Comparison of ENCODE assay signal across 8 cellular contexts in genomic region chr9:133346021-133346713, GRCh38. TPM values are rescaled to one million over a fixed set of nuclear protein-coding genes. Genes with fewer than 3 reads are reported as not detected.
DNase-seq lines count a peak whose midpoint lies in the region; ATAC-seq and TF ChIP-seq lines count a peak whose summit lies in the region.

No MANE protein-coding gene starts in this region.

- no peaks in the 10 kb centered on the region for H4K20me1 ChIP-seq in neural cell (ENCODE audit: insufficient read depth)

- H3K4me2 ChIP-seq in neural cell (ENCODE audit: low read length), result peak overlapping the region; percentile 80

- no peaks in the 10 kb centered on the region for H3K9me2 ChIP-seq in neural cell (ENCODE audit: insufficient read depth, low read length)

- DNase-seq in CD14-positive monocyte (ENCODE audit: low spot score), result no peak
- no peak for DNase-seq in LNCaP clone FGC (ENCODE audit: low read depth)
- no peak for DNase-seq in GM03348 (ENCODE audit: low spot score)

- no peak for TF ChIP-seq RAD21 in neural cell (conservative IDR thresholded peaks at IDR 0.05)

- H3K36me3 Mint-ChIP-seq in CD14-positive monocyte, result peaks cover 58 to 70% of the 10 kb centered on the region in 2 donors
- H3K36me3 Mint-ChIP-seq in dendritic cell treated with granulocyte-macrophage colony-stimulating factor and Interleukin-4, amounts not matched to agents 40 ng/mL and 50 ng/mL, for 4 days (ENCODE audit: low read depth), result peaks cover 98% of the 10 kb centered on the region

- H3K4me3 ChIP-seq in LNCaP clone FGC (ENCODE audit: low read depth, low read length) (peak overlapping the region; percentile 97), neural cell (ENCODE audit: low read length) (peak overlapping the region; percentile 94)

- no peaks in the 10 kb centered on the region for H3K9me3 ChIP-seq in neural cell (ENCODE audit: low read length)

- TF ChIP-seq EP300 in neural cell (conservative IDR thresholded peaks at IDR 0.05; ENCODE audit: poor library complexity, severe bottlenecking), result no peak

- peak overlapping the region in 1 of 7 donors; percentile 54 for H3K27ac Mint-ChIP-seq in CD14-positive monocyte
- H3K27ac Mint-ChIP-seq in dendritic cell treated with granulocyte-macrophage colony-stimulating factor and Interleukin-4, amounts not matched to agents 40 ng/mL and 50 ng/mL, for 4 days, result peak overlapping the region; percentile 96

- H3K27ac ChIP-seq in neural cell (ENCODE audit: low read length), result no peak overlapping the region

- no peaks in the 10 kb centered on the region for H3K27me3 Mint-ChIP-seq in CD14-positive monocyte (ENCODE audit: low read depth in 3 of 3)
- H3K27me3 Mint-ChIP-seq in dendritic cell treated with granulocyte-macrophage colony-stimulating factor and Interleukin-4, amounts not matched to agents 40 ng/mL and 50 ng/mL, for 4 days, result no peaks in the 10 kb centered on the region

- peak overlapping the region; percentile 92 to 96 for H3K4me3 Mint-ChIP-seq in CD14-positive monocyte
- H3K4me3 Mint-ChIP-seq in dendritic cell treated with granulocyte-macrophage colony-stimulating factor and Interleukin-4, amounts not matched to agents 40 ng/mL and 50 ng/mL, for 4 days, result peak overlapping the region; percentile 85

- H3K36me3 ChIP-seq in neural cell (ENCODE audit: insufficient read depth, low read length), result no peaks in the 10 kb centered on the region

- H2AFZ ChIP-seq in neural cell (ENCODE audit: low read depth, low read length), result no peak overlapping the region

- no peak for ATAC-seq in GM21825 (IDR thresholded peaks at IDR 0.05; ENCODE audit: unreplicated experiment)
- no peak for ATAC-seq in GM18870 (IDR thresholded peaks at IDR 0.05; ENCODE audit: unreplicated experiment)
- no peak for ATAC-seq in GM19351 (IDR thresholded peaks at IDR 0.05; ENCODE audit: unreplicated experiment)

- no peaks in the 10 kb centered on the region for H3K27me3 ChIP-seq in neural cell (ENCODE audit: insufficient read depth, low read depth, low read length)

- no peaks in the 10 kb centered on the region for H3F3A ChIP-seq in neural cell (ENCODE audit: insufficient read depth, low read length, poor library complexity, severe bottlenecking)

- H3K79me2 ChIP-seq in neural cell (replicated peaks; ENCODE audit: insufficient read depth, low read length), result peaks cover 25% of the 10 kb centered on the region

- peak overlapping the region; percentile 94 for H3K9ac ChIP-seq in neural cell (ENCODE audit: low read length)

- intact Hi-C loops in CD14-positive monocyte (cut with micrococcal nuclease), result no loop called here
- intact Hi-C loops in dendritic cell treated with granulocyte-macrophage colony-stimulating factor and Interleukin-4, amounts not matched to agents 40 ng/mL and 50 ng/mL, for 4 days (cut with micrococcal nuclease), result no loop called here

- no peak for TF ChIP-seq CTCF in CD14-positive monocyte (IDR thresholded peaks at IDR 0.05)
- TF ChIP-seq CTCF in LNCaP clone FGC (IDR thresholded peaks at IDR 0.05; ENCODE audit: control insufficient read depth, extremely low read depth, insufficient read depth), result no peak
- no peak for TF ChIP-seq CTCF in neural cell (IDR thresholded peaks at IDR 0.05; ENCODE audit: poor library complexity, severe bottlenecking)

- peaks cover 44% of the 10 kb centered on the region for H3K4me1 Mint-ChIP-seq in CD14-positive monocyte
- peaks cover 82% of the 10 kb centered on the region for H3K4me1 Mint-ChIP-seq in dendritic cell treated with granulocyte-macrophage colony-stimulating factor and Interleukin-4, amounts not matched to agents 40 ng/mL and 50 ng/mL, for 4 days (ENCODE audit: low read depth)

- peaks cover 0 to 6% (median 0%) of the 10 kb centered on the region in 7 donors for H3K9me3 Mint-ChIP-seq in CD14-positive monocyte
- no peaks in the 10 kb centered on the region for H3K9me3 Mint-ChIP-seq in dendritic cell treated with granulocyte-macrophage colony-stimulating factor and Interleukin-4, amounts not matched to agents 40 ng/mL and 50 ng/mL, for 4 days

TF ChIP-seq in neural cell, 6 proteins besides CTCF, POLR2A, EP300 and RAD21:
- TF ChIP-seq MXI1 (conservative IDR thresholded peaks at IDR 0.05; ENCODE audit: poor library complexity, severe bottlenecking) (no peak), REST (IDR thresholded peaks at IDR 0.05; ENCODE audit: borderline replicate concordance) (no peak), EZH2 (IDR thresholded peaks at IDR 0.05; ENCODE audit: borderline replicate concordance, insufficient read depth, low read length, poor library complexity, severe bottlenecking) (no peak), TAF1 (IDR thresholded peaks at IDR 0.05; ENCODE audit: low read depth) (no peak), SMC3 (conservative IDR thresholded peaks at IDR 0.05; ENCODE audit: poor library complexity) (no peak), POLR2AphosphoS5 (IDR thresholded peaks at IDR 0.05) (no peak)

RNA-seq across cellular contexts. Expression of gene MED22, which starts 1.8 kb away (rescaled TPM):
- polyA plus RNA-seq in CD14-positive monocyte, result 1 to 10 TPM; 6.8 to 9.6 TPM
- polyA plus RNA-seq in neural cell, result 57.5 and 62.5 TPM in 2 replicates
- 25.3 and 32.6 TPM in 2 replicates for polyA minus RNA-seq in neural cell

RNA-seq across cellular contexts. Expression of gene RPL7A, which starts 1.9 kb away (rescaled TPM):
- polyA plus RNA-seq in CD14-positive monocyte, result 100 to 1,000 TPM; 390 to 437 TPM
- polyA plus RNA-seq in neural cell, result 1,931 and 1,987 TPM in 2 replicates
- polyA minus RNA-seq in neural cell, result 671 and 691 TPM in 2 replicates

RNA-seq across cellular contexts. Expression of gene SURF1, which starts 10.1 kb away (rescaled TPM):
- 100 to 1,000 TPM in 1 of 2 donors, 10 to 100 TPM in 1; 98.4 to 140 TPM for polyA plus RNA-seq in CD14-positive monocyte
- 32.3 and 37.8 TPM in 2 replicates for polyA plus RNA-seq in neural cell
- 26.8 and 27.2 TPM in 2 replicates for polyA minus RNA-seq in neural cell

RNA-seq across cellular contexts. Expression of gene SURF6, which starts 10.2 kb away (rescaled TPM):
- polyA plus RNA-seq in CD14-positive monocyte, result 1 to 10 TPM in 1 of 2 donors, under 1 TPM in 1; 0.75 to 2.9 TPM
- polyA plus RNA-seq in neural cell, result 20.7 and 21.8 TPM in 2 replicates
- 28.9 and 31.9 TPM in 2 replicates for polyA minus RNA-seq in neural cell

RNA-seq across cellular contexts. Expression of gene SURF2, which starts 10.2 kb away (rescaled TPM):
- 10 to 100 TPM; 17.5 to 24.7 TPM for polyA plus RNA-seq in CD14-positive monocyte
- 36.4 and 40.6 TPM in 2 replicates for polyA plus RNA-seq in neural cell
- polyA minus RNA-seq in neural cell, result 29.0 and 32.3 TPM in 2 replicates
